ENCODE assay signal across 18 cellular contexts in genomic region chr1:66546045-66546810, GRCh38. TPM values are rescaled to one million over a fixed set of nuclear protein-coding genes. Genes with fewer than 3 reads are reported as not detected.
DNase-seq lines count a peak whose midpoint lies in the region; ATAC-seq and TF ChIP-seq lines count a peak whose summit lies in the region.
"Had no signal": no experiment of that assay in that cellular context is flagged by ENCODE, and none has a peak within 500 bp of the region (broad histone marks: within the 10 kb centered on the region; RNA-seq: fewer than 3 reads in every experiment).

No MANE protein-coding gene starts in this region.

- H3K4me3 Mint-ChIP-seq in HFFc6: no peak overlapping the region
- H3K4me3 Mint-ChIP-seq: CD4-positive, alpha-beta memory T cell had no signal

- H3K27me3 Mint-ChIP-seq in HFFc6 (ENCODE audit: insufficient read depth): peaks cover 1% of the 10 kb centered on the region; the same call in 1 of the 2 replicates

- no peak for ATAC-seq in GM19035 (IDR thresholded peaks at IDR 0.05; ENCODE audit: unreplicated experiment)
- ATAC-seq: Panc1 had no signal

- no peak overlapping the region for H3K4me3 ChIP-seq in fibroblast of mammary gland (ENCODE audit: control insufficient read depth, low read depth, low read length)
- H3K4me3 ChIP-seq: BLaER1, SJCRH30 had no signal

- H3K4me1 Mint-ChIP-seq in HFFc6 (ENCODE audit: low read depth): peaks cover 95% of the 10 kb centered on the region
- H3K4me1 Mint-ChIP-seq: CD4-positive, alpha-beta memory T cell had no signal

- H3K9me3 Mint-ChIP-seq in HFFc6: no peaks in the 10 kb centered on the region

- peaks cover 63% of the 10 kb centered on the region for H3K36me3 Mint-ChIP-seq in HFFc6 (ENCODE audit: low read depth)
- H3K36me3 Mint-ChIP-seq: CD4-positive, alpha-beta memory T cell had no signal

- TF ChIP-seq CTCF in HFFc6 (IDR thresholded peaks at IDR 0.05) (no peak), fibroblast of mammary gland (conservative IDR thresholded peaks at IDR 0.05; ENCODE audit: control insufficient read depth, insufficient read depth, low read depth, low read length) (no peak)

- peak overlapping the region; percentile 42; the same call in 1 of the 2 replicates for H3K27ac Mint-ChIP-seq in HFFc6
- H3K27ac Mint-ChIP-seq: CD4-positive, alpha-beta memory T cell had no signal

- DNase-seq in DMS 273 (lab: John Stamatoyannopoulos, UW; ENCODE audit: unreplicated experiment): peak; percentile 65
- DNase-seq in HFFc6: no peak
- DNase-seq in NCI-H446 (lab: John Stamatoyannopoulos, UW): peak; percentile 73 to 89
- DNase-seq in fibroblast of mammary gland (ENCODE audit: low read depth): peak; percentile 50
- DNase-seq in NCI-H2029 treated with DMSO at 0.1 percent for 48 hours (lab: John Stamatoyannopoulos, UW): no peak
- no peak for DNase-seq in SW 1271 (lab: John Stamatoyannopoulos, UW)
- no peak for DNase-seq in effector CD4-positive, alpha-beta T cell
- DNase-seq: CD4-positive, alpha-beta memory T cell; DMS79; H7; KBM-7; MV-4-11; NCI-H1417 treated with DMSO at 0.1 percent for 48 hours; SJCRH30; T-helper 2 cell had no signal

RNA-seq across cellular contexts. Expression of gene SGIP1, which starts 12.3 kb away (rescaled TPM):
- 10 to 100 TPM; 53.3 to 72.0 (median 57.9) TPM for total RNA-seq in HFFc6 (2021; fragmentation: NEBNext Ultra II Directional; extraction: Animal tissue kit (Norgen Biotek cat#: 25700))
- total RNA-seq: CD4-positive, alpha-beta memory T cell had no signal

Comparison
In these comparisons a context has a peak if more than half of its experiments do, and no peak if none do; other contexts are left out.
1. DNase-seq: peak in DMS 273 (single experiment), NCI-H446 (2 of 2) and fibroblast of mammary gland (single experiment); none in HFFc6 (single experiment), NCI-H2029 treated with DMSO at 0.1 percent for 48 hours (single experiment), SW 1271 (0 of 2) and effector CD4-positive, alpha-beta T cell (single experiment).